ENCODE assay signal across 24 cellular contexts in genomic region chr7:47827321-47827720, GRCh38.
DNase-seq lines count a peak whose midpoint lies in the region; ATAC-seq and TF ChIP-seq lines count a peak whose summit lies in the region.
"Had no signal": no experiment of that assay in that cellular context is flagged by ENCODE, and none has a peak within 500 bp of the region (broad histone marks: within the 10 kb centered on the region; RNA-seq: fewer than 3 reads in every experiment).

No MANE protein-coding gene starts in this region.

- H3K27me3 ChIP-seq in neuronal stem cell (ENCODE audit: control insufficient read depth in 3 of 3, insufficient read depth in 3 of 3, low read depth in 1 of 3, low read length in 3 of 3), result no peaks in the 10 kb centered on the region
- H3K27me3 ChIP-seq in gastrocnemius medialis, result no peaks in the 10 kb centered on the region
- H3K27me3 ChIP-seq: hepatocyte had no signal

- H2BK5ac ChIP-seq in neuronal stem cell (ENCODE audit: low read length), result peak overlapping the region; percentile 3

- in situ Hi-C loops in gastrocnemius medialis (cut with MboI; ENCODE audit: low sequenced_read_pairs in 4 of 4), result loop anchor here in 2 of 4 donors (10.0 kb wide), 2 partner anchors 393 to 563 kb away; no protein-coding TSS in a partner anchor

- H2BK120ac ChIP-seq in neuronal stem cell (ENCODE audit: low read depth, low read length), result peak overlapping the region; percentile 48

- peak overlapping the region; percentile 32 for H2AK5ac ChIP-seq in neuronal stem cell (ENCODE audit: low read depth, low read length)

- peak overlapping the region; percentile 49 for H2BK15ac ChIP-seq in neuronal stem cell (ENCODE audit: low read length)

- H4K91ac ChIP-seq in neuronal stem cell (ENCODE audit: low read depth, low read length, poor library complexity), result peak overlapping the region; percentile 66

- H4K8ac ChIP-seq in neuronal stem cell (ENCODE audit: low read depth, low read length), result no peak overlapping the region

- H3K9me3 ChIP-seq in neuronal stem cell (replicated peaks in 1 of 2; ENCODE audit: control insufficient read depth in 2 of 2, insufficient read depth in 1 of 2, low read depth in 1 of 2, low read length in 2 of 2) (no peaks in the 10 kb centered on the region), gastrocnemius medialis (no peaks in the 10 kb centered on the region)

- no peak for DNase-seq in stimulated activated naive CD8-positive, alpha-beta T cell treated with anti-CD3 and anti-CD28 coated beads, Interleukin-15, Interleukin-2, amounts not matched to agents 100 U/mL and 50 U/mL, for 24 hours
- no peak for DNase-seq in stimulated activated naive CD8-positive, alpha-beta T cell treated with anti-CD3 and anti-CD28 coated beads, Interleukin-15, amount 100 ng/mL, for 72 hours
- DNase-seq in chondrocyte (ENCODE audit: low spot score), result no peak
- no peak for DNase-seq in neuronal stem cell (ENCODE audit: low spot score)
- no peak for DNase-seq in gastrocnemius medialis
- DNase-seq: cerebellar nuclear complex; DMS79 treated with DMSO at 0.1 percent for 48 hours; Karpas-422; naive thymus-derived CD8-positive, alpha-beta T cell; NCI-H1048; NCI-H1930; NCI-H69; T1000 had no signal

- TF ChIP-seq POLR2A in gastrocnemius medialis (IDR thresholded peaks at IDR 0.05), result no peak

- no peak overlapping the region for H3K27ac ChIP-seq in neuronal stem cell (replicated peaks; ENCODE audit: low read length)
- no peak overlapping the region for H3K27ac ChIP-seq in gastrocnemius medialis
- H3K27ac ChIP-seq: epithelial cell of prostate, hepatocyte, parathyroid adenoma had no signal

- H3K4me3 ChIP-seq in neuronal stem cell (ENCODE audit: low read length in 2 of 2) (no peak overlapping the region), gastrocnemius medialis (no peak overlapping the region)
- H3K4me3 ChIP-seq: hepatocyte had no signal

- H2AFZ ChIP-seq in neuronal stem cell (ENCODE audit: low read length), result no peak overlapping the region
- H2AFZ ChIP-seq: hepatocyte, parathyroid adenoma had no signal

- H2BK12ac ChIP-seq in neuronal stem cell (ENCODE audit: low read length), result no peak overlapping the region

- H3K27me3 Mint-ChIP-seq in stimulated activated naive CD8-positive, alpha-beta T cell treated with anti-CD3 and anti-CD28 coated beads, Interleukin-15, amount 100 ng/mL, for 72 hours, result no peaks in the 10 kb centered on the region
- no peaks in the 10 kb centered on the region for H3K27me3 Mint-ChIP-seq in chondrocyte (ENCODE audit: low read depth)

- H3K23ac ChIP-seq in neuronal stem cell (ENCODE audit: low read depth, low read length, poor library complexity), result peak overlapping the region; percentile 53

- peak; percentile 32 for ATAC-seq in stimulated activated naive CD8-positive, alpha-beta T cell treated with anti-CD3 and anti-CD28 coated beads, Interleukin-15, Interleukin-2, amounts not matched to agents 100 U/mL and 50 U/mL, for 24 hours
- ATAC-seq in stimulated activated naive CD8-positive, alpha-beta T cell treated with anti-CD3 and anti-CD28 coated beads, Interleukin-15, amount 100 ng/mL, for 72 hours, result no peak
- ATAC-seq in gastrocnemius medialis (no peak), GM21717 (IDR thresholded peaks at IDR 0.05; ENCODE audit: unreplicated experiment) (no peak), HG02610 (IDR thresholded peaks at IDR 0.05; ENCODE audit: unreplicated experiment) (no peak), HG03457 (IDR thresholded peaks at IDR 0.05; ENCODE audit: unreplicated experiment) (no peak)
- ATAC-seq: activated naive CD4-positive, alpha-beta T cell treated with anti-CD3 and anti-CD28 coated beads, Interleukin-2, amount 50 U/mL, for 72 hours; naive thymus-derived CD8-positive, alpha-beta T cell; WTC11 had no signal

- no CpG with 5 or more reads among the region's 9 CpGs for WGBS in neuronal stem cell (ENCODE audit: extremely low coverage in 2 of 2, insufficient read length in 2 of 2, insufficient replicate concordance in 1 of 2), 2 donors

- H3K4ac ChIP-seq in neuronal stem cell (ENCODE audit: low read length), result no peak overlapping the region

- H3K14ac ChIP-seq in neuronal stem cell (ENCODE audit: low read length), result no peak overlapping the region

- H3K27ac Mint-ChIP-seq in stimulated activated naive CD8-positive, alpha-beta T cell treated with anti-CD3 and anti-CD28 coated beads, Interleukin-15, amount 100 ng/mL, for 72 hours, result no peak overlapping the region
- peak overlapping the region; percentile 41 for H3K27ac Mint-ChIP-seq in chondrocyte (ENCODE audit: unreplicated experiment)
- H3K27ac Mint-ChIP-seq: activated naive CD4-positive, alpha-beta T cell treated with anti-CD3 and anti-CD28 coated beads, Interleukin-2, amount 50 U/mL, for 72 hours; activated T-helper 1 cell treated with anti-CD3 and anti-CD28 coated beads, Interleukin-12 subunit alpha, Interleukin-12 subunit beta, Interleukin-2, Interleukin-4 antibody, amounts not matched to agents 30 ng/mL and 10 ng/mL and 1 ng/mL, durations not matched to agents 14 hours and 24 hours and 36 hours; mesothelial cell of epicardium; naive thymus-derived CD8-positive, alpha-beta T cell; type B pancreatic cell; WTC11 had no signal

- H3K9ac ChIP-seq in neuronal stem cell (ENCODE audit: low read depth, low read length, poor library complexity), result no peak overlapping the region
- H3K9ac ChIP-seq: parathyroid adenoma had no signal

- no peaks in the 10 kb centered on the region for H3K4me1 Mint-ChIP-seq in stimulated activated naive CD8-positive, alpha-beta T cell treated with anti-CD3 and anti-CD28 coated beads, Interleukin-15, amount 100 ng/mL, for 72 hours
- peaks cover 22% of the 10 kb centered on the region for H3K4me1 Mint-ChIP-seq in chondrocyte (ENCODE audit: low read depth)
- H3K4me1 Mint-ChIP-seq: WTC11 had no signal

- intact Hi-C loops in gastrocnemius medialis (cut with DNase I; ENCODE audit: low total_unique reads), result no loop called here

- no peak overlapping the region for H3K4me3 Mint-ChIP-seq in stimulated activated naive CD8-positive, alpha-beta T cell treated with anti-CD3 and anti-CD28 coated beads, Interleukin-15, amount 100 ng/mL, for 72 hours
- no peak overlapping the region for H3K4me3 Mint-ChIP-seq in chondrocyte (ENCODE audit: unreplicated experiment)
- H3K4me3 Mint-ChIP-seq: activated T-helper 1 cell treated with anti-CD3 and anti-CD28 coated beads, Interleukin-12 subunit alpha, Interleukin-12 subunit beta, Interleukin-2, Interleukin-4 antibody, amounts not matched to agents 30 ng/mL and 10 ng/mL and 1 ng/mL, durations not matched to agents 14 hours and 24 hours and 36 hours; mesothelial cell of epicardium; naive thymus-derived CD8-positive, alpha-beta T cell; type B pancreatic cell; WTC11 had no signal

- H3K18ac ChIP-seq in neuronal stem cell (ENCODE audit: low read length), result peak overlapping the region; percentile 62

- no peak for TF ChIP-seq CTCF in chondrocyte (IDR thresholded peaks at IDR 0.05)
- TF ChIP-seq CTCF in gastrocnemius medialis (IDR thresholded peaks at IDR 0.05 in 4 of 5, conservative IDR thresholded peaks at IDR 0.05 in 1 of 5), result no peak

- H3K36me3 ChIP-seq in neuronal stem cell (replicated peaks in 1 of 2; ENCODE audit: control insufficient read depth in 2 of 2, insufficient read depth in 2 of 2, low read length in 2 of 2), result no peaks in the 10 kb centered on the region
- H3K36me3 ChIP-seq in gastrocnemius medialis, result no peaks in the 10 kb centered on the region

- H3K79me1 ChIP-seq in neuronal stem cell (ENCODE audit: low read depth, low read length), result no peaks in the 10 kb centered on the region

- H3K4me1 ChIP-seq in neuronal stem cell (ENCODE audit: control insufficient read depth in 2 of 2, insufficient read depth in 1 of 2, low read depth in 1 of 2, low read length in 2 of 2) (no peaks in the 10 kb centered on the region), gastrocnemius medialis (no peaks in the 10 kb centered on the region)
- H3K4me1 ChIP-seq: parathyroid adenoma had no signal

- no peaks in the 10 kb centered on the region for H3K9me3 Mint-ChIP-seq in stimulated activated naive CD8-positive, alpha-beta T cell treated with anti-CD3 and anti-CD28 coated beads, Interleukin-15, amount 100 ng/mL, for 72 hours
- no peaks in the 10 kb centered on the region for H3K9me3 Mint-ChIP-seq in chondrocyte (ENCODE audit: low read depth)
- H3K9me3 Mint-ChIP-seq: activated naive CD4-positive, alpha-beta T cell treated with anti-CD3 and anti-CD28 coated beads, Interleukin-2, amount 50 U/mL, for 72 hours; activated T-helper 1 cell treated with anti-CD3 and anti-CD28 coated beads, Interleukin-12 subunit alpha, Interleukin-12 subunit beta, Interleukin-2, Interleukin-4 antibody, amounts not matched to agents 30 ng/mL and 10 ng/mL and 1 ng/mL, durations not matched to agents 14 hours and 24 hours and 36 hours; mesothelial cell of epicardium; naive thymus-derived CD8-positive, alpha-beta T cell; type B pancreatic cell; WTC11 had no signal

- no peaks in the 10 kb centered on the region for H3K36me3 Mint-ChIP-seq in chondrocyte (ENCODE audit: low read depth)
- H3K36me3 Mint-ChIP-seq: activated naive CD4-positive, alpha-beta T cell treated with anti-CD3 and anti-CD28 coated beads, Interleukin-2, amount 50 U/mL, for 72 hours; mesothelial cell of epicardium; naive thymus-derived CD8-positive, alpha-beta T cell; type B pancreatic cell; WTC11 had no signal

- H3K4me2 ChIP-seq in neuronal stem cell (ENCODE audit: insufficient read depth, low read length, poor library complexity, severe bottlenecking), result no peak overlapping the region
- H3K4me2 ChIP-seq: hepatocyte had no signal
